8 cellular contexts compared by ENCODE assay signal in the genomic region with DNA sequence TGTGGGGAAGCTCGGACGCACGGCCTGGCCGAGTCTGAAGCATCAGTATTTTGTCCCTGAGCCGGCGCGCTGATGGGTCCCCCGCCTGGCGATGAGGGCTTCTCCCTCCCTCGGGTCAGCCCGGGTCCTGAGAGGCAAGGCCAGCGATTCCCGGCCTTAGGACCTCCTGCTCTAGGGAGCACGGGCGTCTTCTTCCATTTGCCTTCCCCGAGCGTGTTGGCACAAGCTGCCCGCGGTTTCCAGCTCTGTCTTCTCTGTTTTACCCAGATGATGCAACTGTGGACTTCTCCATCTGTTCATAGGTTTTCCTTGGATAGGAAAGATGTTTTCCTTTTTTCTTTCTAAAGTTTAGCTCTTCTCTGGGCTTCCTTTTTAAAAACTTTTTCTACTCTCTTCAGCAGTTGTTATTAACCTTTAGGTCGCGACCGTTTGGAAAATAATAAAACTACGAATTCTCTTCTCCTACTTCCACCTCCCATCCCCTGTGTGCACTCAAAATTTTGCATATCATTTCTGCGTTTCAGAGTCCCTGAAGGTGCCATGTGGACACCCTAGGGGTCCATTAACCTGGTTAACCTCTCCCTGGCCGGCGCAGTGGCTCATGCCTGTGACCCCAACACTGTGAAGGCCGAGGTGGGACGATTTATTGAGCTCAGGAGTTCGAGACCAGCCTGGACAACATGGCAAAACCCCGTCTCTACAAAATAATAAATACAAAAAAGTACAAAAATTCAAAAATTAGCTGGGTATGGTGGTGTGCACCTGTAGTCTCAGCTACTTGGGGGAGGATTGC. TPM values are rescaled to one million over a fixed set of nuclear protein-coding genes. Genes with fewer than 3 reads are reported as not detected.
DNase-seq lines count a peak whose midpoint lies in the region; ATAC-seq, FAIRE-seq and TF ChIP-seq lines count a peak whose summit lies in the region.

No MANE protein-coding gene starts in this region.

- H3K79me1 ChIP-seq in H1 (ENCODE audit: low read depth, low read length): no peaks in the 10 kb centered on the region; the same call in 1 of the 2 replicates

- TF ChIP-seq CTCF in OCI-LY3 (IDR thresholded peaks at IDR 0.05; ENCODE audit: low read depth, low read length) (no peak), H1 (IDR thresholded peaks at IDR 0.05; ENCODE audit: control extremely low read depth in 1 of 3, insufficient read depth in 1 of 3, low read depth in 1 of 3, low read length in 3 of 3) (no peak), nephron (IDR thresholded peaks at IDR 0.05; ENCODE audit: unreplicated experiment in 3 of 3) (no peak)

- no peak overlapping the region for H3K23ac ChIP-seq in H1 (ENCODE audit: insufficient read length)

- peaks cover 8% of the 10 kb centered on the region; the same call in 1 of the 2 replicates for H3K23me2 ChIP-seq in H1 (ENCODE audit: low read depth, low read length)

- peak overlapping the region; percentile 49 for H4K91ac ChIP-seq in H1 (replicated peaks; ENCODE audit: insufficient read length, low read length)

- H4K8ac ChIP-seq in H1 (ENCODE audit: extremely low read depth, insufficient read depth, low read length): peak overlapping the region; percentile 97; the same call in 1 of the 2 replicates

- peak overlapping the region; percentile 82 for H2BK5ac ChIP-seq in H1 (ENCODE audit: low read depth, low read length)

- H3K27ac ChIP-seq in OCI-LY3 (ENCODE audit: low read length): peak overlapping the region; percentile 74
- peak overlapping the region; percentile 72 for H3K27ac ChIP-seq in H1 (ENCODE audit: low read depth, low read length)

- no peaks in the 10 kb centered on the region for H3K27me3 Mint-ChIP-seq in nephron (ENCODE audit: low read depth)

- 13% methylated on average over 30 of the region's 30 CpGs; no CpG with 5 or more reads in 1 of the 2 experiments for WGBS in H1 (ENCODE audit: extremely low coverage in 1 of 2, insufficient coverage in 1 of 2, insufficient read length in 1 of 2, insufficient replicate concordance in 2 of 2, low coverage in 1 of 2, low lambda C conversion rate in 2 of 2, missing lambda C conversion rate in 1 of 2), 2 experiments

- no peak for TF ChIP-seq EP300 in H1 (IDR thresholded peaks at IDR 0.05; ENCODE audit: borderline replicate concordance in 1 of 2, low read depth in 2 of 2, low read length in 2 of 2)

- H3K9me3 Mint-ChIP-seq in nephron: no peaks in the 10 kb centered on the region

- POLR2A ChIA-PET in H1 (lab: Charles Lee; ENCODE audit: partially characterized antibody): interaction anchor here (0.6 to 4.9 kb wide), 14 partner anchors 9 to 191 kb away, joined by 3 to 30 read pairs (median 4); partner anchors contain the start of genes ENTPD7 and GOT1

- H2BK15ac ChIP-seq in H1 (ENCODE audit: low read length): no peak overlapping the region

- no peak overlapping the region for H3K4ac ChIP-seq in H1 (replicated peaks; ENCODE audit: insufficient read length, low read depth, low read length)

- no peaks in the 10 kb centered on the region for H3K36me3 Mint-ChIP-seq in nephron (ENCODE audit: low read depth)

- H3K4me2 ChIP-seq in OCI-LY3 (ENCODE audit: low read length) (peak overlapping the region; percentile 83), H1 (ENCODE audit: insufficient read depth in 1 of 2, low read depth in 2 of 2, low read length in 2 of 2) (peak overlapping the region; percentile 75 to 76)

- H4K5ac ChIP-seq in H1 (ENCODE audit: insufficient read length, low read depth, low read length): peak overlapping the region; percentile 15

- H3K9me3 ChIP-seq in OCI-LY3 (ENCODE audit: insufficient read depth, low read length) (no peaks in the 10 kb centered on the region), H1 (ENCODE audit: insufficient read depth in 2 of 2, low read depth in 1 of 2, low read length in 1 of 2) (no peaks in the 10 kb centered on the region)

- peaks cover 28% of the 10 kb centered on the region for H3K4me1 Mint-ChIP-seq in nephron

- H3K27ac Mint-ChIP-seq in nephron: peak overlapping the region; percentile 68 to 97 (median 95)

- TF ChIP-seq RAD21 in H1 (IDR thresholded peaks at IDR 0.05 in 1 of 2, conservative IDR thresholded peaks at IDR 0.05 in 1 of 2; ENCODE audit: low read depth in 2 of 2, low read length in 2 of 2): no peak

- H3K56ac ChIP-seq in H1 (replicated peaks; ENCODE audit: insufficient read length, low read depth, low read length): peak overlapping the region; percentile 62

- peak; percentile 0 for ATAC-seq in GM19025 (IDR thresholded peaks at IDR 0.05; ENCODE audit: low read depth, unreplicated experiment)
- ATAC-seq in HG03159 (IDR thresholded peaks at IDR 0.05; ENCODE audit: unreplicated experiment): no peak

- FAIRE-seq in H1 (lab: Jason Lieb, UNC): no peak

- peaks cover 14% of the 10 kb centered on the region for H3K4me1 ChIP-seq in OCI-LY3 (ENCODE audit: low read length)
- peaks cover 0 to 6% (median 3%) of the 10 kb centered on the region in 4 experiments; a peak in 6 of 7 replicates for H3K4me1 ChIP-seq in H1 (replicated peaks in 1 of 4; ENCODE audit: control insufficient read depth in 3 of 4, insufficient read depth in 4 of 4, low read length in 3 of 4)

- in situ Hi-C loops in G401 (cut with HindIII; ENCODE audit: low sequenced_read_pairs): no loop called here

- no peak overlapping the region; the same call in 1 of the 2 replicates for H2BK12ac ChIP-seq in H1 (ENCODE audit: low read depth, low read length)

- H3K9ac ChIP-seq in OCI-LY3 (ENCODE audit: low read length): peak overlapping the region; percentile 94
- peak overlapping the region; percentile 81 to 93 (median 84) for H3K9ac ChIP-seq in H1 (replicated peaks in 1 of 4; ENCODE audit: extremely low read depth in 1 of 4, low read depth in 3 of 4, low read length in 3 of 4)

- no peak overlapping the region for H2AK5ac ChIP-seq in H1 (ENCODE audit: low read depth, low read length)

- H3K27me3 ChIP-seq in OCI-LY3 (ENCODE audit: low read depth, low read length) (no peaks in the 10 kb centered on the region), H1 (replicated peaks in 1 of 4; ENCODE audit: control insufficient read depth in 3 of 4, extremely low read depth in 1 of 4, insufficient read depth in 3 of 4, low read length in 3 of 4) (no peaks in the 10 kb centered on the region)

- DNase-seq in H1 (ENCODE audit: low read depth in 1 of 2, low spot score in 2 of 2) (no peak), G401 (ENCODE audit: low spot score) (no peak), iPS-NIHi11 (ENCODE audit: low spot score) (no peak), RPMI8226 (no peak)

- H3K4me3 ChIP-seq in OCI-LY3 (ENCODE audit: low read length) (peak overlapping the region; percentile 91), H1 (ENCODE audit: extremely low read depth in 1 of 4, insufficient read depth in 2 of 4, low read depth in 3 of 4, low read length in 4 of 4) (peak overlapping the region; percentile 62 to 76 (median 70))

- H3K79me2 ChIP-seq in OCI-LY3 (ENCODE audit: low read length) (peaks cover 27% of the 10 kb centered on the region), H1 (ENCODE audit: control insufficient read depth in 1 of 2, insufficient read depth in 2 of 2, low read length in 2 of 2) (peaks cover 0 to 16% of the 10 kb centered on the region in 2 experiments; a peak in 2 of 4 replicates)

- peak; percentile 6 to 40; a peak in 1 of 3 replicates for TF ChIP-seq POLR2A in H1 (IDR thresholded peaks at IDR 0.05; ENCODE audit: control extremely low read depth in 1 of 2, low read depth in 2 of 2, low read length in 2 of 2)

- no peak overlapping the region for H2BK20ac ChIP-seq in H1 (ENCODE audit: low read length)

- H3K36me3 ChIP-seq in OCI-LY3 (replicated peaks; ENCODE audit: low read depth, low read length) (no peaks in the 10 kb centered on the region), H1 (ENCODE audit: control insufficient read depth in 2 of 4, insufficient read depth in 4 of 4, low read length in 3 of 4) (no peaks in the 10 kb centered on the region; a peak in 1 of 8 replicates)

- CTCF ChIA-PET in H1 (lab: Charles Lee; ENCODE audit: partially characterized antibody): interaction anchor here (0.6 to 17.7 kb wide), 6 partner anchors 10 to 187 kb away, joined by 3 to 323 read pairs (median 8); partner anchors contain the start of gene ENTPD7

- H2BK120ac ChIP-seq in H1 (replicated peaks; ENCODE audit: low read depth, low read length): no peak overlapping the region

- peak overlapping the region; percentile 44; the same call in 1 of the 2 replicates for H2AFZ ChIP-seq in OCI-LY3 (ENCODE audit: low read depth, low read length)
- peak overlapping the region; percentile 24 for H2AFZ ChIP-seq in H1 (ENCODE audit: low read length)

- peak overlapping the region; percentile 83 to 90 (median 87) for H3K4me3 Mint-ChIP-seq in nephron

- H4K20me1 ChIP-seq in OCI-LY3 (ENCODE audit: insufficient read depth, low read length): no peaks in the 10 kb centered on the region
- no peaks in the 10 kb centered on the region for H4K20me1 ChIP-seq in H1 (replicated peaks in 1 of 2; ENCODE audit: control insufficient read depth in 1 of 2, insufficient read depth in 2 of 2, low read length in 2 of 2)

- H3K18ac ChIP-seq in H1 (ENCODE audit: extremely low read depth, low read length): peak overlapping the region; percentile 81; the same call in 1 of the 2 replicates

- no peak overlapping the region for H3K14ac ChIP-seq in H1 (ENCODE audit: insufficient read length)

TF ChIP-seq in H1, 55 proteins besides CTCF, POLR2A, EP300 and RAD21 (continues in another document):
- no peak for TF ChIP-seq SP2 (IDR thresholded peaks at IDR 0.05; ENCODE audit: low read length)

RNA-seq across cellular contexts. Expression of gene SLC25A28, which starts 1.4 kb away (rescaled TPM):
- 17.2 and 20.6 TPM in 2 replicates for total RNA-seq in H1 (2021; fragmentation: NEBNext Ultra II Directional; extraction: Animal tissue kit (Norgen Biotek cat#: 25700))
- 16.3 and 18.5 TPM in 2 replicates for polyA plus RNA-seq in H1 (2011; rRNA removed)
- 23.0 TPM for polyA plus RNA-seq in H1 (2011; cell fraction: cytosol; rRNA removed)
- polyA plus RNA-seq in H1 (2011; cell fraction: nucleus; rRNA removed): 58.1 TPM
- 16.1 to 20.2 TPM (median 19.5 TPM) in 4 replicates for polyA plus RNA-seq in H1 (2012, experiment 1 of 2)
- polyA plus RNA-seq in H1 (2012, experiment 2 of 2): 14.8 TPM
- 24.6 TPM for polyA plus RNA-seq in H1 (2013, experiment 1 of 2)
- polyA plus RNA-seq in H1 (2013, experiment 2 of 2): 20.8 TPM
- 18.4 and 19.7 TPM in 2 replicates for polyA minus RNA-seq in H1 (2011; rRNA and poly(A)+ RNA removed)
- polyA minus RNA-seq in H1 (2011; cell fraction: cytosol; rRNA and poly(A)+ RNA removed): 13.3 TPM
- 17.9 TPM for polyA minus RNA-seq in H1 (2011; cell fraction: nucleus; rRNA and poly(A)+ RNA removed)
- 19.1 and 29.9 TPM in 2 replicates for total RNA-seq in G401 (2014; rRNA removed; shearing (Covaris generic))

RNA-seq across cellular contexts. Expression of gene ENTPD7, which starts 37.7 kb away (rescaled TPM):
- 14.3 and 15.6 TPM in 2 replicates for total RNA-seq in H1 (2021; fragmentation: NEBNext Ultra II Directional; extraction: Animal tissue kit (Norgen Biotek cat#: 25700))
- 3.9 and 5.0 TPM in 2 replicates for polyA plus RNA-seq in H1 (2011; rRNA removed)
- polyA plus RNA-seq in H1 (2011; cell fraction: cytosol; rRNA removed): 3.8 TPM
- 4.9 TPM for polyA plus RNA-seq in H1 (2011; cell fraction: nucleus; rRNA removed)
- polyA plus RNA-seq in H1 (2012, experiment 1 of 2): 4.3 to 6.0 TPM (median 5.4 TPM) in 4 replicates
- polyA plus RNA-seq in H1 (2012, experiment 2 of 2): 1.4 TPM
- 8.6 TPM for polyA plus RNA-seq in H1 (2013, experiment 1 of 2)
- 10.5 TPM for polyA plus RNA-seq in H1 (2013, experiment 2 of 2)
- 21.0 and 26.2 TPM in 2 replicates for polyA minus RNA-seq in H1 (2011; rRNA and poly(A)+ RNA removed)
- 8.7 TPM for polyA minus RNA-seq in H1 (2011; cell fraction: cytosol; rRNA and poly(A)+ RNA removed)
- polyA minus RNA-seq in H1 (2011; cell fraction: nucleus; rRNA and poly(A)+ RNA removed): 17.0 TPM
- total RNA-seq in G401 (2014; rRNA removed; shearing (Covaris generic)): 8.4 and 17.0 TPM in 2 replicates
